Comparison of ENCODE assay signal across 9 cellular contexts in genomic region chr6:149043476-149044130, GRCh38.
A peak's percentile ranks its signal among the peaks of the same experiment; 100 is the strongest.
DNase-seq lines count a peak whose midpoint lies in the region; ATAC-seq and TF ChIP-seq lines count a peak whose summit lies in the region.
"Had no signal": no experiment of that assay in that cellular context is flagged by ENCODE, and none has a peak within 500 bp of the region (broad histone marks: within the 10 kb centered on the region; RNA-seq: fewer than 3 reads in every experiment).

No MANE protein-coding gene starts in this region.

- dilution Hi-C loops in mammary epithelial cell (cut with HindIII; ENCODE audit: low sequenced_read_pairs): no loop called here

- in situ Hi-C loops in mammary epithelial cell (cut with MboI; ENCODE audit: low sequenced_read_pairs in 2 of 2): no loop called here

- peak; percentile 29 for TF ChIP-seq CTCF in NB4 (IDR thresholded peaks at IDR 0.05; ENCODE audit: low read depth, low read length)
- TF ChIP-seq CTCF in mammary epithelial cell (conservative IDR thresholded peaks at IDR 0.05 in 1 of 2, IDR thresholded peaks at IDR 0.05 in 1 of 2; ENCODE audit: extremely low read depth in 1 of 2, insufficient read depth in 1 of 2, low read depth in 1 of 2, low read length in 2 of 2): peak; percentile 29 to 37
- TF ChIP-seq CTCF in esophagus squamous epithelium (IDR thresholded peaks at IDR 0.05): peak in 2 of 6 experiments; percentile 21 to 42
- TF ChIP-seq CTCF in adrenal gland (IDR thresholded peaks at IDR 0.05): no peak
- peak in 2 of 11 experiments; percentile 15 to 30 for TF ChIP-seq CTCF in spleen (IDR thresholded peaks at IDR 0.05 in 8 of 11, conservative IDR thresholded peaks at IDR 0.05 in 3 of 11)

- peak overlapping the region; percentile 11 for H3K27ac Mint-ChIP-seq in stimulated activated effector memory CD8-positive, alpha-beta T cell treated with anti-CD3 and anti-CD28 coated beads, Interleukin-12 subunit alpha, Interleukin-12 subunit beta, amount 100 ng/mL, for 72 hours

- H3K9me3 ChIP-seq in mammary epithelial cell (replicated peaks; ENCODE audit: insufficient read depth, low read length) (no peaks in the 10 kb centered on the region), esophagus squamous epithelium (no peaks in the 10 kb centered on the region), adrenal gland (replicated peaks in 1 of 3) (no peaks in the 10 kb centered on the region), spleen (no peaks in the 10 kb centered on the region)
- H3K9me3 ChIP-seq: stomach had no signal

- no TSS peak for BruUV-seq in mammary epithelial cell (replicated peaks; lab: Mats Ljungman, UMichigan)

- H3K4me2 ChIP-seq in mammary epithelial cell (ENCODE audit: insufficient read depth, low read depth, low read length): no peak overlapping the region

- peak; percentile 70 for DNase-seq in activated effector memory CD4-positive, alpha-beta T cell treated with anti-CD3 and anti-CD28 coated beads, Interleukin-2, amount 50 U/mL, for 16 hours
- no peak for DNase-seq in activated effector memory CD4-positive, alpha-beta T cell treated with Interleukin-2 at 50 U/mL for 16 hours
- DNase-seq in NB4 (ENCODE audit: low read depth) (peak; percentile 55), mammary epithelial cell (no peak), esophagus squamous epithelium (lab: John Stamatoyannopoulos, UW) (no peak), adrenal gland (no peak), spleen (no peak)
- peak in 1 of 2 donors; percentile 65 for DNase-seq in stimulated activated effector memory CD8-positive, alpha-beta T cell treated with anti-CD3 and anti-CD28 coated beads, Interleukin-12 subunit alpha, Interleukin-12 subunit beta, amount 100 ng/mL, for 72 hours (ENCODE audit: low spot score in 2 of 2)
- DNase-seq: stomach had no signal

- no peaks in the 10 kb centered on the region for H3K27me3 ChIP-seq in mammary epithelial cell (ENCODE audit: insufficient read depth, low read length)
- no peaks in the 10 kb centered on the region for H3K27me3 ChIP-seq in esophagus squamous epithelium
- H3K27me3 ChIP-seq in adrenal gland: no peaks in the 10 kb centered on the region
- no peaks in the 10 kb centered on the region for H3K27me3 ChIP-seq in spleen (replicated peaks in 1 of 7)
- H3K27me3 ChIP-seq: stomach had no signal

- H3K4me3 Mint-ChIP-seq in stimulated activated effector memory CD8-positive, alpha-beta T cell treated with anti-CD3 and anti-CD28 coated beads, Interleukin-12 subunit alpha, Interleukin-12 subunit beta, amount 100 ng/mL, for 72 hours: no peak overlapping the region

- CTCF ChIA-PET in mammary epithelial cell (lab: Charles Lee; ENCODE audit: low non-redundant PET): no interaction called here

- no peaks in the 10 kb centered on the region for H3K36me3 Mint-ChIP-seq in stimulated activated effector memory CD8-positive, alpha-beta T cell treated with anti-CD3 and anti-CD28 coated beads, Interleukin-12 subunit alpha, Interleukin-12 subunit beta, amount 100 ng/mL, for 72 hours

- no peak overlapping the region for H3K9ac ChIP-seq in mammary epithelial cell (ENCODE audit: insufficient read depth, low read length)

- peaks cover 3% of the 10 kb centered on the region for H3K9me3 Mint-ChIP-seq in stimulated activated effector memory CD8-positive, alpha-beta T cell treated with anti-CD3 and anti-CD28 coated beads, Interleukin-12 subunit alpha, Interleukin-12 subunit beta, amount 100 ng/mL, for 72 hours

- H2AFZ ChIP-seq in mammary epithelial cell (ENCODE audit: low read depth, low read length): no peak overlapping the region

- no peak for TF ChIP-seq POLR2A in NB4 (IDR thresholded peaks at IDR 0.05; ENCODE audit: extremely low read depth, insufficient read length)
- TF ChIP-seq POLR2A in esophagus squamous epithelium (IDR thresholded peaks at IDR 0.05): no peak
- no peak for TF ChIP-seq POLR2A in adrenal gland (IDR thresholded peaks at IDR 0.05)
- TF ChIP-seq POLR2A in spleen (IDR thresholded peaks at IDR 0.05): no peak

- H3K36me3 ChIP-seq in mammary epithelial cell (ENCODE audit: insufficient read depth, low read length): no peaks in the 10 kb centered on the region
- H3K36me3 ChIP-seq in esophagus squamous epithelium: no peaks in the 10 kb centered on the region
- no peaks in the 10 kb centered on the region for H3K36me3 ChIP-seq in adrenal gland (replicated peaks in 1 of 2)
- H3K36me3 ChIP-seq in spleen: peaks cover 0 to 24% (median 0%) of the 10 kb centered on the region in 6 donors

- no peak overlapping the region for H3K27ac ChIP-seq in mammary epithelial cell (ENCODE audit: insufficient read depth, low read depth, low read length)
- no peak overlapping the region for H3K27ac ChIP-seq in esophagus squamous epithelium
- H3K27ac ChIP-seq in adrenal gland: no peak overlapping the region
- H3K27ac ChIP-seq in spleen: no peak overlapping the region
- H3K27ac ChIP-seq: stomach had no signal

- no peak for ATAC-seq in stimulated activated effector memory CD8-positive, alpha-beta T cell treated with anti-CD3 and anti-CD28 coated beads, Interleukin-12 subunit alpha, Interleukin-12 subunit beta, amount 100 ng/mL, for 72 hours

- H3K4me1 ChIP-seq in mammary epithelial cell (ENCODE audit: insufficient read depth, low read length) (no peaks in the 10 kb centered on the region), esophagus squamous epithelium (peaks cover 0 to 10% (median 0%) of the 10 kb centered on the region in 3 donors), adrenal gland (replicated peaks in 1 of 2) (no peaks in the 10 kb centered on the region), spleen (peaks cover 11 to 37% (median 27%) of the 10 kb centered on the region in 6 donors)
- H3K4me1 ChIP-seq: stomach had no signal

- no peak overlapping the region for H3K4me3 ChIP-seq in NB4 (ENCODE audit: low read depth, low read length)
- no peak overlapping the region for H3K4me3 ChIP-seq in mammary epithelial cell (replicated peaks in 1 of 3; ENCODE audit: insufficient read depth in 1 of 3, low read depth in 2 of 3, low read length in 3 of 3)
- no peak overlapping the region for H3K4me3 ChIP-seq in esophagus squamous epithelium
- no peak overlapping the region for H3K4me3 ChIP-seq in adrenal gland
- no peak overlapping the region for H3K4me3 ChIP-seq in spleen
- H3K4me3 ChIP-seq: stomach had no signal

- 97% methylated on average over 6 of the region's 10 CpGs for WGBS in mammary epithelial cell (ENCODE audit: low coverage, missing lambda C conversion rate)
- 92 to 98% methylated on average over 3 to 9 of the region's 10 CpGs for WGBS in esophagus squamous epithelium, 2 donors
- whole genome bisulfite sequencing in adrenal gland, 4 donors: 95 to 99% (median 95%) methylated on average over 10 of the region's 10 CpGs
- 88 to 98% (median 95%) methylated on average over 10 of the region's 10 CpGs for WGBS in spleen, 5 donors

- intact Hi-C loops in mammary epithelial cell (cut with micrococcal nuclease) (no loop called here), esophagus squamous epithelium (cut with DNase I) (no loop called here), adrenal gland (cut with DNase I) (no loop called here), spleen (cut with DNase I; ENCODE audit: low total_unique reads) (no loop called here)

- H3K4me1 Mint-ChIP-seq in stimulated activated effector memory CD8-positive, alpha-beta T cell treated with anti-CD3 and anti-CD28 coated beads, Interleukin-12 subunit alpha, Interleukin-12 subunit beta, amount 100 ng/mL, for 72 hours: peaks cover 33% of the 10 kb centered on the region

- H4K20me1 ChIP-seq in mammary epithelial cell (ENCODE audit: insufficient read depth, low read length): no peaks in the 10 kb centered on the region

- H3K79me2 ChIP-seq in mammary epithelial cell (ENCODE audit: insufficient read depth, low read length): no peaks in the 10 kb centered on the region

Comparison
In these comparisons a context has a peak if more than half of its experiments do, and no peak if none do; other contexts are left out.
1. DNase-seq: peak in activated effector memory CD4-positive, alpha-beta T cell treated with anti-CD3 and anti-CD28 coated beads, Interleukin-2, amount 50 U/mL, for 16 hours (single experiment) and NB4 (single experiment); none in activated effector memory CD4-positive, alpha-beta T cell treated with Interleukin-2 at 50 U/mL for 16 hours (single experiment), mammary epithelial cell (single experiment), esophagus squamous epithelium (single experiment), adrenal gland (0 of 7) and spleen (single experiment).
2. CTCF ChIP-seq: peak in NB4 (single experiment) and mammary epithelial cell (2 of 2); none in adrenal gland (0 of 6).